1 cellular context compared by ENCODE assay signal in the genomic region with DNA sequence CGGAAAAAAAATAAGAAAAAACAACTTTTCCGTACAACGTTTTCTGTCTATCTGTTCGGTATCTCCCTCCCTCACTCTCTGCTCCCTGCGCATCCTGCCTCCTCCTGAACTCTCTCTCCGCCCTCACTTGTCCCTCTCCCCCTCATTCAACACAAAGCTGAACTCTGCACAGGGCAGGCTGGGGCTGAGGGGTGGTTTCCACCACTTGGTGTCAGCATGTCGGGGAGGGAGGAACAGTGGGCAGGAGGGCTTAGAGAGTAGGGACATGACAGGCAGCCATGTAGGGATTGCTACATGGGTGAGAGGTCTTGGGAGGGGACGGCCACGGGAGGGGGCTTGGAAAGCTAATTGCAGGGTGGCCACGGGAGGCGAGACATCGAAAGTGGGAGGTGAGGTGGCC.
TF ChIP-seq lines count a peak whose summit lies in the region.

No MANE protein-coding gene starts in this region.

TF ChIP-seq in HepG2, 621 proteins besides CTCF, POLR2A, EP300 and RAD21 (continued from another document and continues in another):
- no peak for TF ChIP-seq NFE2L2 (IDR thresholded peaks at IDR 0.05; ENCODE audit: low read length)
- no peak for TF ChIP-seq RCOR2 (CRISPR knock-in tag; IDR thresholded peaks at IDR 0.05)
- TF ChIP-seq ERF (CRISPR knock-in tag; IDR thresholded peaks at IDR 0.05) = no peak
- no peak for TF ChIP-seq MAFG (CRISPR knock-in tag; IDR thresholded peaks at IDR 0.05)
- no peak for TF ChIP-seq JDP2 (CRISPR knock-in tag; IDR thresholded peaks at IDR 0.05; ENCODE audit: borderline replicate concordance)
- no peak for TF ChIP-seq MAZ (IDR thresholded peaks at IDR 0.05; ENCODE audit: borderline replicate concordance, low read depth, low read length)
- TF ChIP-seq MAZ (CRISPR knock-in tag; IDR thresholded peaks at IDR 0.05; ENCODE audit: low read depth) = no peak
- 0 out of 2 replicates have a peak, but pooled peaks have one; percentile 36 for TF ChIP-seq ZNF572 (CRISPR knock-in tag; IDR thresholded peaks at IDR 0.05)
- TF ChIP-seq CEBPB (IDR thresholded peaks at IDR 0.05; ENCODE audit: borderline replicate concordance, low read depth, low read length) = no peak
- TF ChIP-seq ZNF543 (CRISPR knock-in tag; IDR thresholded peaks at IDR 0.05) = no peak
- TF ChIP-seq, protein P1, sequence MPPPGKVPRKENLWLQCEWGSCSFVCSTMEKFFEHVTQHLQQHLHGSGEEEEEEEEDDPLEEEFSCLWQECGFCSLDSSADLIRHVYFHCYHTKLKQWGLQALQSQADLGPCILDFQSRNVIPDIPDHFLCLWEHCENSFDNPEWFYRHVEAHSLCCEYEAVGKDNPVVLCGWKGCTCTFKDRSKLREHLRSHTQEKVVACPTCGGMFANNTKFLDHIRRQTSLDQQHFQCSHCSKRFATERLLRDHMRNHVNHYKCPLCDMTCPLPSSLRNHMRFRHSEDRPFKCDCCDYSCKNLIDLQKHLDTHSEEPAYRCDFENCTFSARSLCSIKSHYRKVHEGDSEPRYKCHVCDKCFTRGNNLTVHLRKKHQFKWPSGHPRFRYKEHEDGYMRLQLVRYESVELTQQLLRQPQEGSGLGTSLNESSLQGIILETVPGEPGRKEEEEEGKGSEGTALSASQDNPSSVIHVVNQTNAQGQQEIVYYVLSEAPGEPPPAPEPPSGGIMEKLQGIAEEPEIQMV (CRISPR knock-in tag; IDR thresholded peaks at IDR 0.05; ENCODE audit: low read depth) = no peak
- no peak for TF ChIP-seq PCBP1 (IDR thresholded peaks at IDR 0.05; ENCODE audit: borderline replicate concordance, low read depth, low read length)
- TF ChIP-seq, protein P2, sequence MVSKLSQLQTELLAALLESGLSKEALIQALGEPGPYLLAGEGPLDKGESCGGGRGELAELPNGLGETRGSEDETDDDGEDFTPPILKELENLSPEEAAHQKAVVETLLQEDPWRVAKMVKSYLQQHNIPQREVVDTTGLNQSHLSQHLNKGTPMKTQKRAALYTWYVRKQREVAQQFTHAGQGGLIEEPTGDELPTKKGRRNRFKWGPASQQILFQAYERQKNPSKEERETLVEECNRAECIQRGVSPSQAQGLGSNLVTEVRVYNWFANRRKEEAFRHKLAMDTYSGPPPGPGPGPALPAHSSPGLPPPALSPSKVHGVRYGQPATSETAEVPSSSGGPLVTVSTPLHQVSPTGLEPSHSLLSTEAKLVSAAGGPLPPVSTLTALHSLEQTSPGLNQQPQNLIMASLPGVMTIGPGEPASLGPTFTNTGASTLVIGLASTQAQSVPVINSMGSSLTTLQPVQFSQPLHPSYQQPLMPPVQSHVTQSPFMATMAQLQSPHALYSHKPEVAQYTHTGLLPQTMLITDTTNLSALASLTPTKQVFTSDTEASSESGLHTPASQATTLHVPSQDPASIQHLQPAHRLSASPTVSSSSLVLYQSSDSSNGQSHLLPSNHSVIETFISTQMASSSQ (IDR thresholded peaks at IDR 0.05; ENCODE audit: low read depth) = no peak
- TF ChIP-seq, protein P2 (CRISPR knock-in tag; IDR thresholded peaks at IDR 0.05; ENCODE audit: borderline replicate concordance) = no peak
- TF ChIP-seq, protein P3, sequence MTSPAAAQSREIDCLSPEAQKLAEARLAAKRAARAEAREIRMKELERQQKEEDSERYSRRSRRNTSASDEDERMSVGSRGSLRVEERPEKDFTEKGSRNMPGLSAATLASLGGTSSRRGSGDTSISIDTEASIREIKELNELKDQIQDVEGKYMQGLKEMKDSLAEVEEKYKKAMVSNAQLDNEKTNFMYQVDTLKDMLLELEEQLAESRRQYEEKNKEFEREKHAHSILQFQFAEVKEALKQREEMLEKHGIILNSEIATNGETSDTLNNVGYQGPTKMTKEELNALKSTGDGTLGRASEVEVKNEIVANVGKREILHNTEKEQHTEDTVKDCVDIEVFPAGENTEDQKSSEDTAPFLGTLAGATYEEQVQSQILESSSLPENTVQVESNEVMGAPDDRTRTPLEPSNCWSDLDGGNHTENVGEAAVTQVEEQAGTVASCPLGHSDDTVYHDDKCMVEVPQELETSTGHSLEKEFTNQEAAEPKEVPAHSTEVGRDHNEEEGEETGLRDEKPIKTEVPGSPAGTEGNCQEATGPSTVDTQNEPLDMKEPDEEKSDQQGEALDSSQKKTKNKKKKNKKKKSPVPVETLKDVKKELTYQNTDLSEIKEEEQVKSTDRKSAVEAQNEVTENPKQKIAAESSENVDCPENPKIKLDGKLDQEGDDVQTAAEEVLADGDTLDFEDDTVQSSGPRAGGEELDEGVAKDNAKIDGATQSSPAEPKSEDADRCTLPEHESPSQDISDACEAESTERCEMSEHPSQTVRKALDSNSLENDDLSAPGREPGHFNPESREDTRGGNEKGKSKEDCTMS (CRISPR knock-in tag; conservative IDR thresholded peaks at IDR 0.05) = no peak
- no peak for TF ChIP-seq SPEN (CRISPR knock-in tag; IDR thresholded peaks at IDR 0.05; ENCODE audit: low read depth)
- TF ChIP-seq TARDBP (CRISPR knock-in tag; IDR thresholded peaks at IDR 0.05) = peak; percentile 22; the same call in 1 of the 2 replicates
- no peak for TF ChIP-seq GPN1 (CRISPR knock-in tag; IDR thresholded peaks at IDR 0.05; ENCODE audit: borderline replicate concordance)
- TF ChIP-seq NONO (IDR thresholded peaks at IDR 0.05) = no peak
- no peak for TF ChIP-seq NONO (CRISPR knock-in tag; conservative IDR thresholded peaks at IDR 0.05)
- TF ChIP-seq HNF4A (CRISPR knock-in tag; IDR thresholded peaks at IDR 0.05) = peak; percentile 63
- TF ChIP-seq SRSF4 (IDR thresholded peaks at IDR 0.05; ENCODE audit: low read depth, low read length, poor library complexity, severe bottlenecking) = no peak
- TF ChIP-seq, protein P4, sequence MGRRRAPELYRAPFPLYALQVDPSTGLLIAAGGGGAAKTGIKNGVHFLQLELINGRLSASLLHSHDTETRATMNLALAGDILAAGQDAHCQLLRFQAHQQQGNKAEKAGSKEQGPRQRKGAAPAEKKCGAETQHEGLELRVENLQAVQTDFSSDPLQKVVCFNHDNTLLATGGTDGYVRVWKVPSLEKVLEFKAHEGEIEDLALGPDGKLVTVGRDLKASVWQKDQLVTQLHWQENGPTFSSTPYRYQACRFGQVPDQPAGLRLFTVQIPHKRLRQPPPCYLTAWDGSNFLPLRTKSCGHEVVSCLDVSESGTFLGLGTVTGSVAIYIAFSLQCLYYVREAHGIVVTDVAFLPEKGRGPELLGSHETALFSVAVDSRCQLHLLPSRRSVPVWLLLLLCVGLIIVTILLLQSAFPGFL (CRISPR knock-in tag; IDR thresholded peaks at IDR 0.05) = no peak
- TF ChIP-seq CREB1 (IDR thresholded peaks at IDR 0.05) = no peak
- no peak for TF ChIP-seq CREB1 (CRISPR knock-in tag; IDR thresholded peaks at IDR 0.05)
- TF ChIP-seq GABPA (IDR thresholded peaks at IDR 0.05; ENCODE audit: low read depth, low read length) = no peak
- no peak for TF ChIP-seq GABPA (CRISPR knock-in tag; IDR thresholded peaks at IDR 0.05; ENCODE audit: low read depth)
- TF ChIP-seq, protein P5, sequence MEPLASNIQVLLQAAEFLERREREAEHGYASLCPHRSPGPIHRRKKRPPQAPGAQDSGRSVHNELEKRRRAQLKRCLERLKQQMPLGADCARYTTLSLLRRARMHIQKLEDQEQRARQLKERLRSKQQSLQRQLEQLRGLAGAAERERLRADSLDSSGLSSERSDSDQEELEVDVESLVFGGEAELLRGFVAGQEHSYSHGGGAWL (CRISPR knock-in tag; IDR thresholded peaks at IDR 0.05) = no peak
- TF ChIP-seq, protein P6, sequence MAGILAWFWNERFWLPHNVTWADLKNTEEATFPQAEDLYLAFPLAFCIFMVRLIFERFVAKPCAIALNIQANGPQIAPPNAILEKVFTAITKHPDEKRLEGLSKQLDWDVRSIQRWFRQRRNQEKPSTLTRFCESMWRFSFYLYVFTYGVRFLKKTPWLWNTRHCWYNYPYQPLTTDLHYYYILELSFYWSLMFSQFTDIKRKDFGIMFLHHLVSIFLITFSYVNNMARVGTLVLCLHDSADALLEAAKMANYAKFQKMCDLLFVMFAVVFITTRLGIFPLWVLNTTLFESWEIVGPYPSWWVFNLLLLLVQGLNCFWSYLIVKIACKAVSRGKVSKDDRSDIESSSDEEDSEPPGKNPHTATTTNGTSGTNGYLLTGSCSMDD (CRISPR knock-in tag; IDR thresholded peaks at IDR 0.05) = no peak
- no peak for TF ChIP-seq U2AF1 (optimal IDR thresholded peaks at IDR 0.05; ENCODE audit: low read depth, low read length)
- TF ChIP-seq, protein P7, sequence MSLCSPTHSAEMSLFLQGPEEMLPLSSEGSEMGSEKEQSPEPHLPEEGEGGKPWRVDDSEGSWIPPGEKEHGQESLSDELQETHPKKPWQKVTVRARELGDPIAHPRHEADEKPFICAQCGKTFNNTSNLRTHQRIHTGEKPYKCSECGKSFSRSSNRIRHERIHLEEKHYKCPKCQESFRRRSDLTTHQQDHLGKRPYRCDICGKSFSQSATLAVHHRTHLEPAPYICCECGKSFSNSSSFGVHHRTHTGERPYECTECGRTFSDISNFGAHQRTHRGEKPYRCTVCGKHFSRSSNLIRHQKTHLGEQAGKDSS (CRISPR knock-in tag; IDR thresholded peaks at IDR 0.05; ENCODE audit: borderline replicate concordance, low read depth) = no peak
- no peak for TF ChIP-seq NBN (conservative IDR thresholded peaks at IDR 0.05)
- TF ChIP-seq NAIF1 (CRISPR knock-in tag; IDR thresholded peaks at IDR 0.05; ENCODE audit: borderline replicate concordance) = no peak
- TF ChIP-seq, protein P8, sequence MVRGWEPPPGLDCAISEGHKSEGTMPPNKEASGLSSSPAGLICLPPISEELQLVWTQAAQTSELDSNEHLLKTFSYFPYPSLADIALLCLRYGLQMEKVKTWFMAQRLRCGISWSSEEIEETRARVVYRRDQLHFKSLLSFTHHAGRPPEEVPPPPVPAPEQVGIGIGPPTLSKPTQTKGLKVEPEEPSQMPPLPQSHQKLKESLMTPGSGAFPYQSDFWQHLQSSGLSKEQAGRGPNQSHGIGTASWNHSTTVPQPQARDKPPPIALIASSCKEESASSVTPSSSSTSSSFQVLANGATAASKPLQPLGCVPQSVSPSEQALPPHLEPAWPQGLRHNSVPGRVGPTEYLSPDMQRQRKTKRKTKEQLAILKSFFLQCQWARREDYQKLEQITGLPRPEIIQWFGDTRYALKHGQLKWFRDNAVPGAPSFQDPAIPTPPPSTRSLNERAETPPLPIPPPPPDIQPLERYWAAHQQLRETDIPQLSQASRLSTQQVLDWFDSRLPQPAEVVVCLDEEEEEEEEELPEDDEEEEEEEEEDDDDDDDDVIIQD (CRISPR knock-in tag; IDR thresholded peaks at IDR 0.05; ENCODE audit: low read depth) = peak; percentile 49; the same call in 1 of the 2 replicates
- TF ChIP-seq CHCHD3 (CRISPR knock-in tag; IDR thresholded peaks at IDR 0.05) = no peak
- TF ChIP-seq ZNF10 (CRISPR knock-in tag; IDR thresholded peaks at IDR 0.05; ENCODE audit: borderline replicate concordance, low read depth) = no peak
- no peak for TF ChIP-seq GTF2F1 (IDR thresholded peaks at IDR 0.05; ENCODE audit: low read length)
- TF ChIP-seq, protein P9, sequence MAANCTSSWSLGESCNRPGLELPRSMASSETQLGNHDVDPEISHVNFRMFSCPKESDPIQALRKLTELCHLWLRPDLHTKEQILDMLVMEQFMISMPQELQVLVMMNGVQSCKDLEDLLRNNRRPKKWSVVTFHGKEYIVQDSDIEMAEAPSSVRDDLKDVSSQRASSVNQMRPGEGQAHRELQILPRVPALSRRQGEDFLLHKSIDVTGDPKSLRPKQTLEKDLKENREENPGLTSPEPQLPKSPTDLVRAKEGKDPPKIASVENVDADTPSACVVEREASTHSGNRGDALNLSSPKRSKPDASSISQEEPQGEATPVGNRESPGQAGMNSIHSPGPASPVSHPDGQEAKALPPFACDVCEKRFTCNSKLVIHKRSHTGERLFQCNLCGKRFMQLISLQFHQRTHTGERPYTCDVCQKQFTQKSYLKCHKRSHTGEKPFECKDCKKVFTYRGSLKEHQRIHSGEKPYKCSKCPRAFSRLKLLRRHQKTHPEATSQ (CRISPR knock-in tag; IDR thresholded peaks at IDR 0.05; ENCODE audit: borderline replicate concordance) = no peak
- TF ChIP-seq ZNF501 (CRISPR knock-in tag; IDR thresholded peaks at IDR 0.05) = no peak
- TF ChIP-seq GATA4 (IDR thresholded peaks at IDR 0.05; ENCODE audit: borderline replicate concordance, low read depth) = no peak
- no peak for TF ChIP-seq IKZF1 (IDR thresholded peaks at IDR 0.05)
- TF ChIP-seq, protein P10, sequence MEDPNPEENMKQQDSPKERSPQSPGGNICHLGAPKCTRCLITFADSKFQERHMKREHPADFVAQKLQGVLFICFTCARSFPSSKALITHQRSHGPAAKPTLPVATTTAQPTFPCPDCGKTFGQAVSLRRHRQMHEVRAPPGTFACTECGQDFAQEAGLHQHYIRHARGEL (CRISPR knock-in tag; IDR thresholded peaks at IDR 0.05) = no peak
- TF ChIP-seq FLYWCH1 (CRISPR knock-in tag; IDR thresholded peaks at IDR 0.05) = no peak
